In genomic region chr15:23846218-23846617, GRCh38 we compare ENCODE assay signal across 27 cellular contexts.
"Had no signal": no experiment of that assay in that cellular context is flagged by ENCODE, and none has a peak within 500 bp of the region (broad histone marks: within the 10 kb centered on the region; RNA-seq: fewer than 3 reads in every experiment).

No MANE protein-coding gene starts in this region.

- FAIRE-seq: urothelium cell line had no signal

- DNase-seq: stimulated activated CD4-positive, alpha-beta T cell treated with anti-CD3 and anti-CD28 coated beads, Interleukin-2, amount 100 ng/mL, for 48 hours; stimulated activated CD4-positive, alpha-beta T cell treated with anti-CD3 and anti-CD28 coated beads, Interleukin-4, amount 100 ng/mL, for 1 hour; stimulated activated CD4-positive, alpha-beta T cell treated with anti-CD3 and anti-CD28 coated beads, Interleukin-4, amount 100 ng/mL, for 24 hours; stimulated activated CD4-positive, alpha-beta T cell treated with anti-CD3 and anti-CD28 coated beads, Interleukin-4, amount 100 ng/mL, for 4 hours; stimulated activated CD8-positive, alpha-beta memory T cell treated with anti-CD3 and anti-CD28 coated beads, Interleukin-4, amount 100 ng/mL, for 48 hours; stimulated activated naive B cell treated with anti-CD40 and anti-IgM and Interleukin-4, amounts not matched to agents 10 μg/mL and 1 μg/mL and 100 μg/mL, for 72 hours; stimulated activated naive CD4-positive, alpha-beta T cell; stimulated activated naive CD4-positive, alpha-beta T cell treated with Interleukin-2 at 50 U/mL for 16 hours; stimulated activated naive CD8-positive, alpha-beta T cell treated with anti-CD3 and anti-CD28 coated beads, Interleukin-15, amount 100 ng/mL, for 72 hours; stimulated activated naive CD8-positive, alpha-beta T cell treated with anti-CD3 and anti-CD28 coated beads, Interleukin-15, Interleukin-2, amounts not matched to agents 100 U/mL and 50 U/mL, for 24 hours; stomach; substantia nigra; testis; thyroid gland; tibial artery; transverse colon; trophoblast cell; upper lobe of left lung; upper lobe of right lung; uterus had no signal

- H3K27me3 ChIP-seq: stomach, suprapubic skin, testis, thyroid gland, tibial artery, tibial nerve, transverse colon, upper lobe of left lung, upper lobe of right lung, uterus, vagina had no signal

- H3K9me3 ChIP-seq: testis, thoracic aorta, thyroid gland, tibial artery, upper lobe of left lung, upper lobe of right lung, uterus, vagina had no signal

- ATAC-seq: stimulated activated effector memory CD8-positive, alpha-beta T cell treated with anti-CD3 and anti-CD28 coated beads, Interleukin-12 subunit alpha, Interleukin-12 subunit beta, amount 100 ng/mL, for 72 hours; stimulated activated memory B cell treated with anti-CD40 and anti-IgM and Interleukin-4, amounts not matched to agents 10 μg/mL and 1 μg/mL and 100 μg/mL, for 72 hours; stimulated activated naive B cell treated with anti-CD40 and anti-IgM and Interleukin-4, amounts not matched to agents 10 μg/mL and 1 μg/mL and 100 μg/mL, for 72 hours; stimulated activated naive CD8-positive, alpha-beta T cell treated with anti-CD3 and anti-CD28 coated beads, Interleukin-15, amount 100 ng/mL, for 72 hours; stimulated activated naive CD8-positive, alpha-beta T cell treated with anti-CD3 and anti-CD28 coated beads, Interleukin-15, Interleukin-2, amounts not matched to agents 100 U/mL and 50 U/mL, for 24 hours; upper lobe of right lung had no signal

- H3K4me1 ChIP-seq: stomach, suprapubic skin, testis, thyroid gland, tibial artery, tibial nerve, transverse colon, upper lobe of left lung, upper lobe of right lung, uterus, vagina had no signal

- H3K4me3 ChIP-seq: stomach, suprapubic skin, testis, thoracic aorta, thyroid gland, tibial artery, tibial nerve, transverse colon, upper lobe of left lung, upper lobe of right lung, uterus, vagina had no signal

- H3K36me3 ChIP-seq: stomach, suprapubic skin, thoracic aorta, thyroid gland, tibial artery, tibial nerve, transverse colon, upper lobe of left lung, upper lobe of right lung, uterus, vagina had no signal

- H3K27ac ChIP-seq: stomach, suprapubic skin, testis, thoracic aorta, thyroid gland, tibial artery, tibial nerve, transverse colon, upper lobe of left lung, upper lobe of right lung, uterus, vagina had no signal
